8 cellular contexts compared by ENCODE assay signal in the genomic region with DNA sequence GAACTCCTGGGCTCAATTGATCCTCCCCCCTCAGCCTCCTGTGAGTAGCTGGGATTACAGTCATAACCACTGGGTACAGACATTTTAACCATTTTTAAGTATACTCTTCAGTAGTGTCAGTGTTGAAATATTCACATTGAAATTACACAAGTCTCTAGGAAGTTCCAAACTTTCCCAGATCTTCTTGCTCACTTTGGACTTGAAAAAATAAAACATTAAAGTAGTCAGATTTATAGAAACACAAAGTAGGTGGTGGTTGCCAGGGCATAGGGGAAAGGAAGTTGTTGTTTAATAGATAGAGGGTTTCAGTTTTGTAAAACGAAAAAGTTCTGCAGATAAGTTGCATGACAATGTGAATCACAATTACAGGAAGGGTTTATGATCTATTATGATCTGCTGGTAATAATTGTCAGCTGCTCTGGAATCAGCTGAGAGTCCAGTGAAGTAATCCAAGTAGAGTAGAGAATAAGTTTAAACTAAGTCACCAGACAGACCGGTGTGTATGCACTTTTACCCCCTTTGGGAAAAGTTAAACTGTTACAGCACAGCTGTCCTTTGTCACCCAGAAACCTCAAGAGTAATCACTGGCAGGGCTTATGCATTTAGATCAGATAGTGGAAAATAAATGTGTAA. TPM values are rescaled to one million over a fixed set of nuclear protein-coding genes. Genes with fewer than 3 reads are reported as not detected.
DNase-seq lines count a peak whose midpoint lies in the region; ATAC-seq and TF ChIP-seq lines count a peak whose summit lies in the region.

No MANE protein-coding gene starts in this region.

- CTCF ChIA-PET in BJ (lab: Yijun Ruan, JAX) = interaction anchor here (0.8 to 1.9 kb wide), 3 partner anchors 15 to 38 kb away, joined by 3 to 7 read pairs (median 6); a partner anchor contains a TSS

- H3K9me3 Mint-ChIP-seq in stimulated activated naive CD8-positive, alpha-beta T cell treated with anti-CD3 and anti-CD28 coated beads, Interleukin-15, Interleukin-2, amounts not matched to agents 100 ng/mL and 50 ng/mL, for 24 hours = no peaks in the 10 kb centered on the region

- DNase-seq in BJ (ENCODE audit: low read depth) = peak; percentile 33
- peak; percentile 71 for DNase-seq in LHCN-M2 (ENCODE audit: low read depth)
- peak; percentile 68 for DNase-seq in fibroblast of the aortic adventitia (ENCODE audit: low read depth)
- DNase-seq in thyroid gland = no peak
- DNase-seq in anterior cingulate cortex (lab: John Stamatoyannopoulos, UW) = no peak
- DNase-seq in HuH-7 (ENCODE audit: low spot score) = no peak

- TF ChIP-seq CTCF in BJ (IDR thresholded peaks at IDR 0.05; ENCODE audit: insufficient read depth, low read depth, low read length) (no peak), fibroblast of the aortic adventitia (IDR thresholded peaks at IDR 0.05; ENCODE audit: insufficient read depth, low read length) (no peak), thyroid gland (IDR thresholded peaks at IDR 0.05) (no peak)

- intact Hi-C loops in thyroid gland (cut with DNase I) = no loop called here

- H3K4me3 ChIP-seq in BJ (ENCODE audit: low read depth, low read length) (no peak overlapping the region), fibroblast of the aortic adventitia (ENCODE audit: low read depth, low read length) (no peak overlapping the region), thyroid gland (replicated peaks in 1 of 3) (no peak overlapping the region)

- peak overlapping the region; percentile 71 for H3K4me3 Mint-ChIP-seq in stimulated activated naive CD8-positive, alpha-beta T cell treated with anti-CD3 and anti-CD28 coated beads, Interleukin-15, Interleukin-2, amounts not matched to agents 100 ng/mL and 50 ng/mL, for 24 hours

- 46 to 60% methylated on average over 2 of the region's 2 CpGs for WGBS in thyroid gland, 2 donors

- H3K36me3 ChIP-seq in BJ (ENCODE audit: control insufficient read depth, insufficient read depth, low read length) = peaks cover 1% of the 10 kb centered on the region; the same call in 1 of the 2 replicates
- no peaks in the 10 kb centered on the region for H3K36me3 ChIP-seq in thyroid gland

- peak; percentile 72 for ATAC-seq in GM19468 (IDR thresholded peaks at IDR 0.05; ENCODE audit: extremely low read depth, unreplicated experiment)

- H3K4me1 Mint-ChIP-seq in stimulated activated naive CD8-positive, alpha-beta T cell treated with anti-CD3 and anti-CD28 coated beads, Interleukin-15, Interleukin-2, amounts not matched to agents 100 ng/mL and 50 ng/mL, for 24 hours (ENCODE audit: low read depth) = peaks cover 69% of the 10 kb centered on the region

- TF ChIP-seq POLR2A in thyroid gland (IDR thresholded peaks at IDR 0.05) = no peak

- H3K27ac Mint-ChIP-seq in stimulated activated naive CD8-positive, alpha-beta T cell treated with anti-CD3 and anti-CD28 coated beads, Interleukin-15, Interleukin-2, amounts not matched to agents 100 ng/mL and 50 ng/mL, for 24 hours = peak overlapping the region; percentile 84

- no peaks in the 10 kb centered on the region for H3K27me3 Mint-ChIP-seq in stimulated activated naive CD8-positive, alpha-beta T cell treated with anti-CD3 and anti-CD28 coated beads, Interleukin-15, Interleukin-2, amounts not matched to agents 100 ng/mL and 50 ng/mL, for 24 hours

- H3K4me1 ChIP-seq in thyroid gland = peaks cover 0 to 7% of the 10 kb centered on the region in 2 donors

- H3K27me3 ChIP-seq in BJ (ENCODE audit: control insufficient read depth, insufficient read depth, low read length) (no peaks in the 10 kb centered on the region), thyroid gland (no peaks in the 10 kb centered on the region)

- H3K36me3 Mint-ChIP-seq in stimulated activated naive CD8-positive, alpha-beta T cell treated with anti-CD3 and anti-CD28 coated beads, Interleukin-15, Interleukin-2, amounts not matched to agents 100 ng/mL and 50 ng/mL, for 24 hours (ENCODE audit: low read depth) = peaks cover 15% of the 10 kb centered on the region

- H3K9me3 ChIP-seq in thyroid gland = no peaks in the 10 kb centered on the region

- POLR2A ChIA-PET in BJ (lab: Charles Lee) = interaction anchor here (0.9 kb wide), 1 partner anchor 27 kb away, joined by 3 read pairs; a partner anchor contains a TSS

- H3K27ac ChIP-seq in thyroid gland = no peak overlapping the region

RNA-seq across cellular contexts. Expression of a gene that starts 27.4 kb away (rescaled TPM):
- 33.2 and 47.8 TPM in 2 replicates for polyA plus RNA-seq in BJ (2011; rRNA removed)
- 110 and 125 TPM in 2 replicates for polyA minus RNA-seq in BJ (2011; rRNA and poly(A)+ RNA removed)
- total RNA-seq in LHCN-M2 (2014; rRNA removed) (24.0 and 24.9 TPM in 2 replicates), fibroblast of the aortic adventitia (ENCODE audit: low replicate concordance) (47.4 and 138 TPM in 2 replicates), thyroid gland (10 to 100 TPM; 43.8 to 78.5 (median 69.7) TPM)
- 7.0 TPM for polyA plus RNA-seq in LHCN-M2 (2012)

Comparison
In these comparisons a context has a peak if more than half of its experiments do, and no peak if none do; other contexts are left out.
1. DNase-seq: peak in BJ (single experiment), LHCN-M2 (single experiment) and fibroblast of the aortic adventitia (single experiment); none in thyroid gland (0 of 2), anterior cingulate cortex (0 of 58) and HuH-7 (single experiment).